ENCODE assay signal across 1 cellular context in genomic region chr6:135258970-135259369, GRCh38.
TF ChIP-seq lines count a peak whose summit lies in the region.

No MANE protein-coding gene starts in this region.

TF ChIP-seq in liver, 16 proteins besides CTCF, POLR2A, EP300 and RAD21 (continued from another document):
- TF ChIP-seq FOXA1 (IDR thresholded peaks at IDR 0.05) (no peak), ZBTB33 (IDR thresholded peaks at IDR 0.05) (no peak), ATF3 (IDR thresholded peaks at IDR 0.05) (no peak), MAX (IDR thresholded peaks at IDR 0.05) (no peak), REST (IDR thresholded peaks at IDR 0.05) (no peak), HNF4G (IDR thresholded peaks at IDR 0.05) (no peak)
